In the genomic region with DNA sequence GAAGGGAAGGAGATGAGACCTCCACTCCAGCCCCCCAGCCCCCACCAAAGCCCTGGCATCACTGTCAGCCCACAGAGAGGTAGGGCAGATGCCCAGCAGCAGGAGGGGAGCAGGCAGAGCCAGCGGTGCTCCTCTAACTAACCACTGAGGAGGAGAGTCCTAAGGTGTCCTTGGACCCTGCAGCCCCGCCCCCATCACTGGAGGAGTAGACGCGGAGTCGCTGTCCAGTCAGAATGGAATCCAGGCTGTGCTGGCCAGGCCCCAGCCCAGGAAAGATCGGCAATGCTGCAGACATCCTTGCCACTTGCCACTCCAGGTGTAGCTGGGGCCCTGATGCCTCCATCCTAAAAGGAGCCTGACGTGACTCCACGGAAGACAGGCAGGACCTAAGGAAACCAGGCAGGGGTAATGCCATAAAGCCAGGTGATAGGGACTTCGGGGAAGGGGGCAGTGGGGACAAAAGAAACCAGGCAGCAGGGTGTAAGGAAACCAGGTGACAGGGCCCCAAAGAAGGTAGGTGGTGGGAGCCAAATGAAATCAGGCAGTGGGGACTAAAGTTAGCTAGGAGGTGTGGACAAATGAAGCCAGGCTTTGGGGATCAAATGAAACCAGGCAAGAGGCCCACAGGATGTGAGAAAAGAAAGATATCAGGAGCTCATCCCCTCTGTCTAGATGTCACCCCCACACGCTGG, we compare ENCODE assay signal across 12 cellular contexts. TPM values are rescaled to one million over a fixed set of nuclear protein-coding genes. Genes with fewer than 3 reads are reported as not detected.
DNase-seq lines count a peak whose midpoint lies in the region; ATAC-seq, FAIRE-seq and TF ChIP-seq lines count a peak whose summit lies in the region.
"Had no signal": no experiment of that assay in that cellular context is flagged by ENCODE, and none has a peak within 500 bp of the region (broad histone marks: within the 10 kb centered on the region; RNA-seq: fewer than 3 reads in every experiment).

No MANE protein-coding gene starts in this region.

- no peaks in the 10 kb centered on the region for H3K9me3 Mint-ChIP-seq in CD8-positive, alpha-beta T cell
- no peaks in the 10 kb centered on the region for H3K9me3 Mint-ChIP-seq in nephron progenitor cell
- H3K9me3 Mint-ChIP-seq: activated CD4-positive, alpha-beta memory T cell treated with anti-CD3 and anti-CD28 coated beads for 36 hours had no signal

- in situ Hi-C loops in IMR-90 (cut with MboI; ENCODE audit: low sequenced_read_pairs), result no loop called here

- TF ChIP-seq EP300 in H1 (IDR thresholded peaks at IDR 0.05; ENCODE audit: borderline replicate concordance in 1 of 2, low read depth in 2 of 2, low read length in 2 of 2), result no peak

- TF ChIP-seq POLR2A in IMR-90 (IDR thresholded peaks at IDR 0.05; ENCODE audit: low read depth, low read length) (no peak), H1 (IDR thresholded peaks at IDR 0.05; ENCODE audit: control extremely low read depth in 1 of 2, low read depth in 2 of 2, low read length in 2 of 2) (no peak)

- CTCF ChIA-PET in CD8-positive, alpha-beta T cell (lab: Charles Lee), result interaction anchor here (1.4 kb wide), 1 partner anchor 14 kb away, joined by 5 read pairs; no protein-coding TSS in a partner anchor
- CTCF ChIA-PET in IMR-90 (lab: Yijun Ruan, JAX), result interaction anchor here (1.8 to 2.0 kb wide), 2 partner anchors 15 to 29 kb away, joined by 6 to 7 read pairs; no protein-coding TSS in a partner anchor
- CTCF ChIA-PET in H1 (lab: Charles Lee; ENCODE audit: partially characterized antibody), result interaction anchor here (0.7 to 13.8 kb wide), 10 partner anchors 9 to 82 kb away, joined by 3 to 241 read pairs (median 13); a partner anchor contains a TSS

- H2AK5ac ChIP-seq in IMR-90 (ENCODE audit: low read depth, low read length) (no peak overlapping the region), H1 (ENCODE audit: low read depth, low read length) (no peak overlapping the region)

- no peak overlapping the region for H3K4me2 ChIP-seq in IMR-90 (ENCODE audit: low read depth, low read length)
- H3K4me2 ChIP-seq in H1 (ENCODE audit: insufficient read depth in 1 of 2, low read depth in 2 of 2, low read length in 2 of 2), result peak overlapping the region; percentile 84

- ATAC-seq in CD8-positive, alpha-beta T cell, result no peak
- 0 out of 2 replicates have a peak, but pooled peaks have one; percentile 24 for ATAC-seq in IMR-90 (ENCODE audit: low read depth)
- no peak for ATAC-seq in HG03439 (IDR thresholded peaks at IDR 0.05; ENCODE audit: unreplicated experiment)

- peaks cover 18% of the 10 kb centered on the region for H3K27me3 ChIP-seq in CD8-positive, alpha-beta T cell (ENCODE audit: insufficient read depth, low read length)
- H3K27me3 ChIP-seq in IMR-90 (ENCODE audit: control insufficient read depth, insufficient read depth, low read length), result peaks cover 90% of the 10 kb centered on the region
- peaks cover 21 to 68% (median 57%) of the 10 kb centered on the region in 4 experiments for H3K27me3 ChIP-seq in H1 (replicated peaks in 1 of 4; ENCODE audit: control insufficient read depth in 3 of 4, extremely low read depth in 1 of 4, insufficient read depth in 3 of 4, low read length in 3 of 4)

- no peak overlapping the region for H3K27ac ChIP-seq in CD8-positive, alpha-beta T cell (ENCODE audit: low read depth, low read length)
- no peak overlapping the region for H3K27ac ChIP-seq in IMR-90 (ENCODE audit: insufficient read depth, low read length)
- H3K27ac ChIP-seq in H1 (ENCODE audit: low read depth, low read length), result no peak overlapping the region

- peaks cover 61% of the 10 kb centered on the region for H3K27me3 Mint-ChIP-seq in CD8-positive, alpha-beta T cell (ENCODE audit: low read depth)
- H3K27me3 Mint-ChIP-seq in nephron progenitor cell (ENCODE audit: low read depth, poor library complexity), result peaks cover 5% of the 10 kb centered on the region

- H3K4me1 ChIP-seq in CD8-positive, alpha-beta T cell (ENCODE audit: insufficient read depth, low read length), result peaks cover 8% of the 10 kb centered on the region
- no peaks in the 10 kb centered on the region for H3K4me1 ChIP-seq in IMR-90 (ENCODE audit: control insufficient read depth, insufficient read depth, low read length)
- peaks cover 12 to 46% (median 32%) of the 10 kb centered on the region in 4 experiments for H3K4me1 ChIP-seq in H1 (replicated peaks in 1 of 4; ENCODE audit: control insufficient read depth in 3 of 4, insufficient read depth in 4 of 4, low read length in 3 of 4)

- TF ChIP-seq RAD21 in IMR-90 (IDR thresholded peaks at IDR 0.05; ENCODE audit: low read length) (no peak), H1 (IDR thresholded peaks at IDR 0.05 in 1 of 2, conservative IDR thresholded peaks at IDR 0.05 in 1 of 2; ENCODE audit: low read depth in 2 of 2, low read length in 2 of 2) (no peak)

- H3K9ac ChIP-seq in IMR-90 (ENCODE audit: low read depth, low read length) (no peak overlapping the region), H1 (replicated peaks in 1 of 4; ENCODE audit: extremely low read depth in 1 of 4, low read depth in 3 of 4, low read length in 3 of 4) (no peak overlapping the region)

- H3K4ac ChIP-seq in IMR-90 (ENCODE audit: low read depth, low read length) (no peak overlapping the region), H1 (replicated peaks; ENCODE audit: insufficient read length, low read depth, low read length) (peak overlapping the region; percentile 44)

- no peak overlapping the region for H2BK20ac ChIP-seq in IMR-90 (ENCODE audit: low read depth, low read length)
- H2BK20ac ChIP-seq in H1 (ENCODE audit: low read length), result no peak overlapping the region

- TF ChIP-seq CTCF in CD8-positive, alpha-beta T cell (IDR thresholded peaks at IDR 0.05), result no peak
- TF ChIP-seq CTCF in IMR-90 (conservative IDR thresholded peaks at IDR 0.05; ENCODE audit: low read depth, low read length), result no peak
- no peak for TF ChIP-seq CTCF in H1 (IDR thresholded peaks at IDR 0.05; ENCODE audit: control extremely low read depth in 1 of 3, insufficient read depth in 1 of 3, low read depth in 1 of 3, low read length in 3 of 3)
- TF ChIP-seq CTCF in nephron progenitor cell (IDR thresholded peaks at IDR 0.05), result no peak

- peaks cover 19% of the 10 kb centered on the region; the same call in 1 of the 2 replicates for H3K23me2 ChIP-seq in H1 (ENCODE audit: low read depth, low read length)

- intact Hi-C loops in CD8-positive, alpha-beta T cell (cut with DNase I, micrococcal nuclease), result no loop called here
- intact Hi-C loops in IMR-90 (cut with micrococcal nuclease), result no loop called here

- no peak overlapping the region for H3K27ac Mint-ChIP-seq in CD8-positive, alpha-beta T cell
- H3K27ac Mint-ChIP-seq in nephron progenitor cell, result peak overlapping the region; percentile 93
- H3K27ac Mint-ChIP-seq: activated CD4-positive, alpha-beta memory T cell treated with anti-CD3 and anti-CD28 coated beads for 36 hours had no signal

- H3K79me1 ChIP-seq in IMR-90 (ENCODE audit: low read depth in 1 of 2, low read length in 2 of 2) (no peaks in the 10 kb centered on the region), H1 (ENCODE audit: low read depth, low read length) (no peaks in the 10 kb centered on the region)

- no CpG with 5 or more reads among the region's 10 CpGs for WGBS in IMR-90 (ENCODE audit: extremely low coverage in 2 of 2, insufficient read length in 1 of 2), 2 experiments
- 20% methylated on average over 8 of the region's 10 CpGs; no CpG with 5 or more reads in 1 of the 2 experiments for WGBS in H1 (ENCODE audit: extremely low coverage in 1 of 2, insufficient coverage in 1 of 2, insufficient read length in 1 of 2, insufficient replicate concordance in 2 of 2, low coverage in 1 of 2, low lambda C conversion rate in 2 of 2, missing lambda C conversion rate in 1 of 2), 2 experiments

- H4K20me1 ChIP-seq in IMR-90 (ENCODE audit: insufficient read depth, low read length), result no peaks in the 10 kb centered on the region
- H4K20me1 ChIP-seq in H1 (replicated peaks in 1 of 2; ENCODE audit: control insufficient read depth in 1 of 2, insufficient read depth in 2 of 2, low read length in 2 of 2), result peaks cover 0 to 5% of the 10 kb centered on the region in 2 experiments

- no peaks in the 10 kb centered on the region for H3K36me3 Mint-ChIP-seq in CD8-positive, alpha-beta T cell
- no peaks in the 10 kb centered on the region for H3K36me3 Mint-ChIP-seq in nephron progenitor cell (ENCODE audit: low read depth)
- H3K36me3 Mint-ChIP-seq: activated CD4-positive, alpha-beta memory T cell treated with anti-CD3 and anti-CD28 coated beads for 36 hours had no signal

- H2AK9ac ChIP-seq in IMR-90 (replicated peaks; ENCODE audit: low read depth, low read length, poor library complexity), result no peak overlapping the region

- H3K18ac ChIP-seq in IMR-90 (ENCODE audit: low read depth, low read length) (no peak overlapping the region), H1 (ENCODE audit: extremely low read depth, low read length) (peak overlapping the region; percentile 62; the same call in 1 of the 2 replicates)

- H4K91ac ChIP-seq in IMR-90 (ENCODE audit: insufficient read depth, low read depth, low read length) (no peak overlapping the region), H1 (replicated peaks; ENCODE audit: insufficient read length, low read length) (peak overlapping the region; percentile 46)

- BruUV-seq in IMR-90 (replicated peaks; lab: Mats Ljungman, UMichigan), result no TSS peak

- peak overlapping the region; percentile 46 for H2AFZ ChIP-seq in IMR-90 (replicated peaks; ENCODE audit: low read length, poor library complexity)
- no peak overlapping the region for H2AFZ ChIP-seq in H1 (ENCODE audit: low read length)

- H3K9me1 ChIP-seq in IMR-90 (ENCODE audit: insufficient read depth, low read length), result 0 out of 2 replicates have a peak, but pooled peaks cover 3% of the 10 kb centered on the region

- no peaks in the 10 kb centered on the region for H3K9me3 ChIP-seq in CD8-positive, alpha-beta T cell (ENCODE audit: low read length)
- H3K9me3 ChIP-seq in IMR-90 (ENCODE audit: control insufficient read depth, insufficient read depth, low read length) (no peaks in the 10 kb centered on the region), H1 (ENCODE audit: insufficient read depth in 2 of 2, low read depth in 1 of 2, low read length in 1 of 2) (no peaks in the 10 kb centered on the region)

- dilution Hi-C loops in IMR-90 (cut with HindIII; ENCODE audit: low sequenced_read_pairs, unreplicated experiment), result no loop called here

- H3K79me2 ChIP-seq in H1 (ENCODE audit: control insufficient read depth in 1 of 2, insufficient read depth in 2 of 2, low read length in 2 of 2), result no peaks in the 10 kb centered on the region

- FAIRE-seq in H1 (lab: Jason Lieb, UNC), result no peak

- peak overlapping the region; percentile 50; the same call in 1 of the 2 replicates for H2BK12ac ChIP-seq in H1 (ENCODE audit: low read depth, low read length)

- H4K8ac ChIP-seq in IMR-90 (ENCODE audit: low read depth in 2 of 2, low read length in 2 of 2) (no peak overlapping the region), H1 (ENCODE audit: extremely low read depth, insufficient read depth, low read length) (no peak overlapping the region)

- H3K4me3 Mint-ChIP-seq in CD8-positive, alpha-beta T cell, result peak overlapping the region; percentile 4
- H3K4me3 Mint-ChIP-seq in nephron progenitor cell, result peak overlapping the region; percentile 77
- H3K4me3 Mint-ChIP-seq: activated CD4-positive, alpha-beta memory T cell treated with anti-CD3 and anti-CD28 coated beads for 36 hours had no signal

- H3K23ac ChIP-seq in IMR-90 (ENCODE audit: low read depth, low read length) (no peak overlapping the region), H1 (ENCODE audit: insufficient read length) (no peak overlapping the region)

- no peaks in the 10 kb centered on the region for H3K36me3 ChIP-seq in CD8-positive, alpha-beta T cell (ENCODE audit: insufficient read depth, low read length)
- H3K36me3 ChIP-seq in IMR-90 (ENCODE audit: control insufficient read depth, insufficient read depth, low read length), result no peaks in the 10 kb centered on the region
- H3K36me3 ChIP-seq in H1 (ENCODE audit: control insufficient read depth in 2 of 4, insufficient read depth in 4 of 4, low read length in 3 of 4), result no peaks in the 10 kb centered on the region

- H3K14ac ChIP-seq in IMR-90 (replicated peaks; ENCODE audit: low read depth, low read length) (no peak overlapping the region), H1 (ENCODE audit: insufficient read length) (no peak overlapping the region)

- H2BK5ac ChIP-seq in IMR-90 (ENCODE audit: low read depth, low read length, poor library complexity, severe bottlenecking) (no peak overlapping the region), H1 (ENCODE audit: low read depth, low read length) (no peak overlapping the region)

- H4K5ac ChIP-seq in IMR-90 (ENCODE audit: low read depth, low read length) (no peak overlapping the region), H1 (ENCODE audit: insufficient read length, low read depth, low read length) (no peak overlapping the region)

- H3K56ac ChIP-seq in IMR-90 (ENCODE audit: extremely low read depth, insufficient read depth, low read length), result no peak overlapping the region
- H3K56ac ChIP-seq in H1 (replicated peaks; ENCODE audit: insufficient read length, low read depth, low read length), result no peak overlapping the region

- no peak overlapping the region for H2BK15ac ChIP-seq in IMR-90 (ENCODE audit: low read depth, low read length)
- H2BK15ac ChIP-seq in H1 (ENCODE audit: low read length), result peak overlapping the region; percentile 61; the same call in 1 of the 2 replicates

- peaks cover 15% of the 10 kb centered on the region for H3K4me1 Mint-ChIP-seq in CD8-positive, alpha-beta T cell (ENCODE audit: low read depth)
- peaks cover 94% of the 10 kb centered on the region for H3K4me1 Mint-ChIP-seq in nephron progenitor cell

- POLR2A ChIA-PET in CD8-positive, alpha-beta T cell (lab: Charles Lee), result no interaction called here
- POLR2A ChIA-PET in IMR-90 (lab: Charles Lee; ENCODE audit: unreplicated experiment), result no interaction called here
- POLR2A ChIA-PET in H1 (lab: Charles Lee; ENCODE audit: partially characterized antibody), result interaction anchor here (1.2 to 5.6 kb wide), 7 partner anchors 11 to 60 kb away, joined by 3 to 36 read pairs (median 4); a partner anchor contains a TSS

- no peak overlapping the region for H2BK120ac ChIP-seq in IMR-90 (ENCODE audit: low read depth, low read length)
- no peak overlapping the region for H2BK120ac ChIP-seq in H1 (replicated peaks; ENCODE audit: low read depth, low read length)

- DNase-seq in CD8-positive, alpha-beta T cell, result no peak
- DNase-seq in IMR-90 (no peak), H1 (ENCODE audit: low read depth in 1 of 2, low spot score in 2 of 2) (no peak), nephron progenitor cell (peak; percentile 83), NCI-H1048 (lab: John Stamatoyannopoulos, UW) (no peak), amniotic stem cell (lab: John Stamatoyannopoulos, UW) (no peak), SW480 (ENCODE audit: low spot score) (no peak)
- DNase-seq: activated CD4-positive, alpha-beta memory T cell treated with anti-CD3 and anti-CD28 coated beads for 36 hours; NCI-H2081 treated with DMSO at 0.1 percent for 48 hours had no signal

- no peak overlapping the region for H3K4me3 ChIP-seq in CD8-positive, alpha-beta T cell (ENCODE audit: low read depth, low read length)
- H3K4me3 ChIP-seq in IMR-90 (ENCODE audit: insufficient read depth, low read depth, low read length) (no peak overlapping the region), H1 (ENCODE audit: extremely low read depth in 1 of 4, insufficient read depth in 2 of 4, low read depth in 3 of 4, low read length in 4 of 4) (peak overlapping the region in 3 of 4 experiments; percentile 14 to 55 (median 19); a peak in 4 of 8 replicates)

RNA-seq across cellular contexts. Expression of a gene that starts 12.4 kb away (rescaled TPM):
- total RNA-seq in CD8-positive, alpha-beta T cell, result not detected
- not detected in 2 replicates for total RNA-seq in IMR-90 (2012; rRNA removed)
- polyA plus RNA-seq in IMR-90 (2012; rRNA removed) (not detected in 2 replicates), H1 (2011; rRNA removed) (4.2 and 5.4 TPM in 2 replicates)
- 0.02 TPM in 1 of 2 replicates, not detected in the other for polyA plus RNA-seq in IMR-90 (2012; cell fraction: cytosol; rRNA removed)
- polyA plus RNA-seq in IMR-90 (2012; cell fraction: nucleus; rRNA removed; ENCODE audit: low replicate concordance), result not detected in 2 replicates
- 1.2 and 1.5 TPM in 2 replicates for total RNA-seq in H1 (2021; fragmentation: NEBNext Ultra II Directional; extraction: Animal tissue kit (Norgen Biotek cat#: 25700))
- 1.8 TPM for polyA plus RNA-seq in H1 (2011; cell fraction: cytosol; rRNA removed)
- polyA plus RNA-seq in H1 (2011; cell fraction: nucleus; rRNA removed), result 2.7 TPM
- 1.1 to 3.0 TPM (median 1.6 TPM) in 4 replicates for polyA plus RNA-seq in H1 (2012, experiment 1 of 2)
- polyA plus RNA-seq in H1 (2012, experiment 2 of 2), result 1.2 TPM
- 1.5 TPM for polyA plus RNA-seq in H1 (2013, experiment 1 of 2)
- polyA plus RNA-seq in H1 (2013, experiment 2 of 2), result 1.6 TPM
- polyA minus RNA-seq in H1 (2011; rRNA and poly(A)+ RNA removed), result 0.90 and 1.2 TPM in 2 replicates
- 1.1 TPM for polyA minus RNA-seq in H1 (2011; cell fraction: cytosol; rRNA and poly(A)+ RNA removed)
- 0.30 TPM for polyA minus RNA-seq in H1 (2011; cell fraction: nucleus; rRNA and poly(A)+ RNA removed)
- total RNA-seq: activated CD4-positive, alpha-beta memory T cell treated with anti-CD3 and anti-CD28 coated beads for 36 hours had no signal

RNA-seq across cellular contexts. Expression of a gene that starts 34.8 kb away (rescaled TPM):
- 1 to 10 TPM; 4.4 to 5.1 TPM for total RNA-seq in CD8-positive, alpha-beta T cell
- total RNA-seq in IMR-90 (2012; rRNA removed), result 13.3 and 20.4 TPM in 2 replicates
- polyA plus RNA-seq in IMR-90 (2012; rRNA removed) (26.3 and 27.6 TPM in 2 replicates), H1 (2011; rRNA removed) (75.0 and 82.3 TPM in 2 replicates)
- polyA plus RNA-seq in IMR-90 (2012; cell fraction: cytosol; rRNA removed), result 39.7 and 47.9 TPM in 2 replicates
- polyA plus RNA-seq in IMR-90 (2012; cell fraction: nucleus; rRNA removed; ENCODE audit: low replicate concordance), result 8.7 and 19.9 TPM in 2 replicates
- total RNA-seq in H1 (2021; fragmentation: NEBNext Ultra II Directional; extraction: Animal tissue kit (Norgen Biotek cat#: 25700)), result 21.6 and 25.6 TPM in 2 replicates
- polyA plus RNA-seq in H1 (2011; cell fraction: cytosol; rRNA removed), result 52.2 TPM
- 44.1 TPM for polyA plus RNA-seq in H1 (2011; cell fraction: nucleus; rRNA removed)
- 34.0 to 45.6 TPM (median 39.2 TPM) in 4 replicates for polyA plus RNA-seq in H1 (2012, experiment 1 of 2)
- polyA plus RNA-seq in H1 (2012, experiment 2 of 2), result 62.5 TPM
- 34.6 TPM for polyA plus RNA-seq in H1 (2013, experiment 1 of 2)
- 35.3 TPM for polyA plus RNA-seq in H1 (2013, experiment 2 of 2)
- 8.6 and 14.4 TPM in 2 replicates for polyA minus RNA-seq in H1 (2011; rRNA and poly(A)+ RNA removed)
- 16.2 TPM for polyA minus RNA-seq in H1 (2011; cell fraction: cytosol; rRNA and poly(A)+ RNA removed)
- polyA minus RNA-seq in H1 (2011; cell fraction: nucleus; rRNA and poly(A)+ RNA removed), result 12.0 TPM

RNA-seq across cellular contexts. Expression of a gene that starts 43.2 kb away (rescaled TPM):
- total RNA-seq in CD8-positive, alpha-beta T cell, result 10 to 100 TPM; 82.8 to 85.3 TPM
- total RNA-seq in IMR-90 (2012; rRNA removed), result 104 and 122 TPM in 2 replicates
- 183 and 186 TPM in 2 replicates for polyA plus RNA-seq in IMR-90 (2012; rRNA removed)
- 177 and 196 TPM in 2 replicates for polyA plus RNA-seq in IMR-90 (2012; cell fraction: cytosol; rRNA removed)
- 103 and 138 TPM in 2 replicates for polyA plus RNA-seq in IMR-90 (2012; cell fraction: nucleus; rRNA removed; ENCODE audit: low replicate concordance)
- total RNA-seq in H1 (2021; fragmentation: NEBNext Ultra II Directional; extraction: Animal tissue kit (Norgen Biotek cat#: 25700)), result 23.4 and 25.6 TPM in 2 replicates
- 37.8 and 39.2 TPM in 2 replicates for polyA plus RNA-seq in H1 (2011; rRNA removed)
- polyA plus RNA-seq in H1 (2011; cell fraction: cytosol; rRNA removed), result 36.2 TPM
- 28.6 TPM for polyA plus RNA-seq in H1 (2011; cell fraction: nucleus; rRNA removed)
- polyA plus RNA-seq in H1 (2012, experiment 1 of 2), result 31.7 to 38.2 TPM (median 34.4 TPM) in 4 replicates
- 67.1 TPM for polyA plus RNA-seq in H1 (2012, experiment 2 of 2)
- 21.3 TPM for polyA plus RNA-seq in H1 (2013, experiment 1 of 2)
- 22.3 TPM for polyA plus RNA-seq in H1 (2013, experiment 2 of 2)
- 25.2 and 26.6 TPM in 2 replicates for polyA minus RNA-seq in H1 (2011; rRNA and poly(A)+ RNA removed)
- 7.0 TPM for polyA minus RNA-seq in H1 (2011; cell fraction: cytosol; rRNA and poly(A)+ RNA removed)
- 12.9 TPM for polyA minus RNA-seq in H1 (2011; cell fraction: nucleus; rRNA and poly(A)+ RNA removed)

RNA-seq across cellular contexts. Expression of a gene that starts 51.8 kb away (rescaled TPM):
- total RNA-seq in CD8-positive, alpha-beta T cell, result not detected
- not detected in 2 replicates for total RNA-seq in IMR-90 (2012; rRNA removed)
- polyA plus RNA-seq in IMR-90 (2012; rRNA removed) (0.07 TPM in 1 of 2 replicates, not detected in the other), H1 (2011; rRNA removed) (0.08 and 0.25 TPM in 2 replicates)
- 0.02 TPM in 1 of 2 replicates, not detected in the other for polyA plus RNA-seq in IMR-90 (2012; cell fraction: cytosol; rRNA removed)
- 0.05 and 0.07 TPM in 2 replicates for polyA plus RNA-seq in IMR-90 (2012; cell fraction: nucleus; rRNA removed; ENCODE audit: low replicate concordance)
- not detected in 2 replicates for total RNA-seq in H1 (2021; fragmentation: NEBNext Ultra II Directional; extraction: Animal tissue kit (Norgen Biotek cat#: 25700))
- 0.12 TPM for polyA plus RNA-seq in H1 (2011; cell fraction: cytosol; rRNA removed)
- 0.33 TPM for polyA plus RNA-seq in H1 (2011; cell fraction: nucleus; rRNA removed)
- polyA plus RNA-seq in H1 (2012, experiment 1 of 2), result 0.11 to 0.29 TPM in 2 of 4 replicates, not detected in the others
- polyA plus RNA-seq in H1 (2012, experiment 2 of 2), result not detected
- 0.04 TPM for polyA plus RNA-seq in H1 (2013, experiment 1 of 2)
- 0.04 TPM for polyA plus RNA-seq in H1 (2013, experiment 2 of 2)
- polyA minus RNA-seq in H1 (2011; rRNA and poly(A)+ RNA removed), result not detected in 2 replicates
- not detected for polyA minus RNA-seq in H1 (2011; cell fraction: cytosol; rRNA and poly(A)+ RNA removed)
- polyA minus RNA-seq in H1 (2011; cell fraction: nucleus; rRNA and poly(A)+ RNA removed), result not detected
- total RNA-seq: temporal lobe had no signal
- polyA plus RNA-seq: adipose tissue had no signal

RNA-seq across cellular contexts. Expression of a gene that starts 54.3 kb away (rescaled TPM):
- total RNA-seq in CD8-positive, alpha-beta T cell, result not detected
- total RNA-seq in IMR-90 (2012; rRNA removed), result not detected in 2 replicates
- polyA plus RNA-seq in IMR-90 (2012; rRNA removed) (0.10 TPM in 1 of 2 replicates, not detected in the other), H1 (2011; rRNA removed) (49.4 and 60.4 TPM in 2 replicates)
- polyA plus RNA-seq in IMR-90 (2012; cell fraction: cytosol; rRNA removed), result 0.06 and 0.14 TPM in 2 replicates
- polyA plus RNA-seq in IMR-90 (2012; cell fraction: nucleus; rRNA removed; ENCODE audit: low replicate concordance), result 0.05 TPM in 1 of 2 replicates, not detected in the other
- total RNA-seq in H1 (2021; fragmentation: NEBNext Ultra II Directional; extraction: Animal tissue kit (Norgen Biotek cat#: 25700)), result 12.2 and 14.1 TPM in 2 replicates
- polyA plus RNA-seq in H1 (2011; cell fraction: cytosol; rRNA removed), result 29.2 TPM
- polyA plus RNA-seq in H1 (2011; cell fraction: nucleus; rRNA removed), result 23.2 TPM
- 9.7 to 24.6 TPM (median 19.1 TPM) in 4 replicates for polyA plus RNA-seq in H1 (2012, experiment 1 of 2)
- polyA plus RNA-seq in H1 (2012, experiment 2 of 2), result 20.1 TPM
- polyA plus RNA-seq in H1 (2013, experiment 1 of 2), result 15.4 TPM
- 15.5 TPM for polyA plus RNA-seq in H1 (2013, experiment 2 of 2)
- 3.8 and 8.2 TPM in 2 replicates for polyA minus RNA-seq in H1 (2011; rRNA and poly(A)+ RNA removed)
- 6.1 TPM for polyA minus RNA-seq in H1 (2011; cell fraction: cytosol; rRNA and poly(A)+ RNA removed)
- polyA minus RNA-seq in H1 (2011; cell fraction: nucleus; rRNA and poly(A)+ RNA removed), result 7.1 TPM

Comparison
In these comparisons a context has a peak if more than half of its experiments do, and no peak if none do; other contexts are left out.
1. H3K4me3 ChIP-seq: peak in H1 (3 of 4); none in CD8-positive, alpha-beta T cell (single experiment) and IMR-90 (single experiment).